ENCODE assay signal across 14 cellular contexts in the genomic region with DNA sequence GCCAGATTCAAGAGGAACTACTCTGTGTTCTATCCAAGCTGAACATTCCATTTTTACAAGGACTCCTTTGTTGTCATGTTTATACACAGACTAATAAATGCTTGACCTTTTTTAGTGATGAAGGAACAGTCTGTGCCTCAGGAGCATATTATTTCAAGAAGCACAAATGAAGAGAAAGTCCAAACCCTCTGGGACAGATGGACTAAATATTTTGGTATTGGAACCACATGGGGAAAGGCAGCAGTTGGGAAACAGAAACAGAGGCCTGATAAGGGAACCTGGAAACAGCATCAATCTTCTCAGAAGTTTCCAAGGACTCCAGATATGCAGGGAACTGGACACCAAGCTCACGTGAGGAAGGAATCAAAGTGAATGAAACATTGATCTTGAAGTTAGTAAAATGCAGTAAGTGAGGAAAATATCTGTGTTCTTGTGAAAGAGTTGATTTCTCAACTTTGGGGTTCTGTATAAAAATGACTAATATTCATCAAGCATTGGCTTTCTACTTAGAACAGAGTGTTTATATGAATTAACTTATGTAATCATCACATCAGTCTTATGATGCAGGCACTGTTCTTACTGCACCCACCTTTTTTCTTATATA.
A peak's percentile ranks its signal among the peaks of the same experiment; 100 is the strongest.
DNase-seq lines count a peak whose midpoint lies in the region; ATAC-seq, FAIRE-seq and TF ChIP-seq lines count a peak whose summit lies in the region.
"Had no signal": no experiment of that assay in that cellular context is flagged by ENCODE, and none has a peak within 500 bp of the region (broad histone marks: within the 10 kb centered on the region; RNA-seq: fewer than 3 reads in every experiment).

No MANE protein-coding gene starts in this region.

- H3K4me1 Mint-ChIP-seq in nephron (peaks cover 22% of the 10 kb centered on the region), nephron progenitor cell (peaks cover 19% of the 10 kb centered on the region)
- H3K4me1 Mint-ChIP-seq: stimulated activated effector memory CD8-positive, alpha-beta T cell treated with anti-CD3 and anti-CD28 coated beads, Interleukin-12 subunit alpha, Interleukin-12 subunit beta, amount 100 ng/mL, for 72 hours had no signal

- POLR2A ChIA-PET in HepG2 (lab: Yijun Ruan, JAX) = no interaction called here

- H3K36me3 ChIP-seq in liver (ENCODE audit: control insufficient read depth in 4 of 4, insufficient read depth in 3 of 4, low read depth in 1 of 4, low read length in 3 of 4) = no peaks in the 10 kb centered on the region
- no peaks in the 10 kb centered on the region for H3K36me3 ChIP-seq in HepG2 (replicated peaks in 1 of 2; ENCODE audit: control insufficient read depth in 1 of 2, insufficient read depth in 2 of 2, low read length in 2 of 2)

- H3K4me3 Mint-ChIP-seq in nephron (no peak overlapping the region), nephron progenitor cell (no peak overlapping the region)
- H3K4me3 Mint-ChIP-seq: activated naive CD8-positive, alpha-beta T cell treated with anti-CD3 and anti-CD28 coated beads, Interleukin-2, amount 10 ng/mL, durations not matched to agents 7 days and 5 days; stimulated activated effector memory CD8-positive, alpha-beta T cell treated with anti-CD3 and anti-CD28 coated beads, Interleukin-12 subunit alpha, Interleukin-12 subunit beta, amount 100 ng/mL, for 72 hours had no signal

- H2AFZ ChIP-seq in HepG2 (ENCODE audit: low read length) = no peak overlapping the region

- no peaks in the 10 kb centered on the region for H3K27me3 Mint-ChIP-seq in nephron (ENCODE audit: low read depth)
- H3K27me3 Mint-ChIP-seq in nephron progenitor cell (ENCODE audit: low read depth, poor library complexity) = peaks cover 5% of the 10 kb centered on the region

- in situ Hi-C loops in HepG2 (cut with HindIII; ENCODE audit: extremely low pct_ligation_motif_present, low pct_unique_long_range_greater_than_20kb) = no loop called here

- BruUV-seq in HepG2 (replicated peaks; lab: Mats Ljungman, UMichigan) = no TSS peak

- WGBS in liver = 57% methylated on average over 1 of the region's 1 CpG
- 48% methylated on average over 1 of the region's 1 CpG for WGBS in HepG2 (ENCODE audit: low lambda C conversion rate)

- H3K79me2 ChIP-seq in HepG2 (ENCODE audit: insufficient read depth, low read length) = no peaks in the 10 kb centered on the region

- ATAC-seq in HepG2 (no peak), HG02870 (IDR thresholded peaks at IDR 0.05; ENCODE audit: unreplicated experiment) (no peak)
- ATAC-seq: stimulated activated effector memory CD8-positive, alpha-beta T cell treated with anti-CD3 and anti-CD28 coated beads, Interleukin-12 subunit alpha, Interleukin-12 subunit beta, amount 100 ng/mL, for 72 hours had no signal

- intact Hi-C loops in HepG2 (cut with micrococcal nuclease; ENCODE audit: unreplicated experiment) = no loop called here

- H3K9me3 Mint-ChIP-seq in nephron (no peaks in the 10 kb centered on the region), nephron progenitor cell (no peaks in the 10 kb centered on the region)
- H3K9me3 Mint-ChIP-seq: activated naive CD8-positive, alpha-beta T cell treated with anti-CD3 and anti-CD28 coated beads, Interleukin-2, amount 10 ng/mL, durations not matched to agents 7 days and 5 days; stimulated activated effector memory CD8-positive, alpha-beta T cell treated with anti-CD3 and anti-CD28 coated beads, Interleukin-12 subunit alpha, Interleukin-12 subunit beta, amount 100 ng/mL, for 72 hours had no signal

- H3K9me3 ChIP-seq in liver (ENCODE audit: control insufficient read depth in 4 of 4, low read length in 3 of 4) (no peaks in the 10 kb centered on the region), HepG2 (ENCODE audit: low read length) (no peaks in the 10 kb centered on the region)
- H3K9me3 ChIP-seq: SK-N-SH had no signal

- CTCF ChIA-PET in HepG2 (lab: Yijun Ruan, JAX; ENCODE audit: low intra/inter-chr PET ratio, low total read pairs) = no interaction called here

- no peak for FAIRE-seq in HepG2 (lab: Jason Lieb, UNC)

- no peak overlapping the region for H3K4me2 ChIP-seq in HepG2 (ENCODE audit: low read depth, low read length)
- H3K4me2 ChIP-seq: SK-N-SH had no signal

- no peaks in the 10 kb centered on the region for H3K4me1 ChIP-seq in liver (ENCODE audit: control insufficient read depth in 4 of 4, insufficient read depth in 4 of 4, low read length in 3 of 4)
- peaks cover 8% of the 10 kb centered on the region; the same call in 1 of the 2 replicates for H3K4me1 ChIP-seq in HepG2 (ENCODE audit: insufficient read depth, low read length)

- TF ChIP-seq RAD21 in liver (IDR thresholded peaks at IDR 0.05) = peak; percentile 15 to 46
- TF ChIP-seq RAD21 in HepG2 (CRISPR knock-in tag; IDR thresholded peaks at IDR 0.05) = no peak

- H3K4me3 ChIP-seq in liver (ENCODE audit: low read depth in 1 of 3, low read length in 3 of 3) (no peak overlapping the region), HepG2 (replicated peaks in 1 of 3; ENCODE audit: insufficient read depth in 1 of 3, low read depth in 2 of 3, low read length in 3 of 3) (no peak overlapping the region), fibroblast of villous mesenchyme (ENCODE audit: low read depth, low read length) (no peak overlapping the region)

- H3K9ac ChIP-seq in liver (ENCODE audit: low read depth in 1 of 2, low read length in 2 of 2) (no peak overlapping the region), HepG2 (ENCODE audit: insufficient read depth, low read depth, low read length) (no peak overlapping the region)
- H3K9ac ChIP-seq: SK-N-SH had no signal

- no peaks in the 10 kb centered on the region for H4K20me1 ChIP-seq in HepG2 (ENCODE audit: insufficient read depth, low read length)

- H3K27ac ChIP-seq in liver (ENCODE audit: low read depth in 1 of 2, low read length in 2 of 2) = no peak overlapping the region
- H3K27ac ChIP-seq in HepG2 (ENCODE audit: extremely low read length, insufficient read depth, low read length) = no peak overlapping the region

- peak overlapping the region in 2 of 3 experiments; percentile 1 to 39 for H3K27ac Mint-ChIP-seq in nephron
- H3K27ac Mint-ChIP-seq in nephron progenitor cell = no peak overlapping the region
- H3K27ac Mint-ChIP-seq: activated naive CD8-positive, alpha-beta T cell treated with anti-CD3 and anti-CD28 coated beads, Interleukin-2, amount 10 ng/mL, durations not matched to agents 7 days and 5 days; stimulated activated effector memory CD8-positive, alpha-beta T cell treated with anti-CD3 and anti-CD28 coated beads, Interleukin-12 subunit alpha, Interleukin-12 subunit beta, amount 100 ng/mL, for 72 hours had no signal

- H3K27me3 ChIP-seq in liver (ENCODE audit: control insufficient read depth in 4 of 4, insufficient read depth in 4 of 4, low read length in 3 of 4) (peaks cover 0 to 2% (median 0%) of the 10 kb centered on the region in 4 donors), HepG2 (ENCODE audit: control insufficient read depth in 1 of 2, insufficient read depth in 2 of 2, low read length in 2 of 2) (no peaks in the 10 kb centered on the region)

- no peak for TF ChIP-seq CTCF in liver (IDR thresholded peaks at IDR 0.05; ENCODE audit: low read depth, low read length, missing input control)
- no peak for TF ChIP-seq CTCF in HepG2 (CRISPR knock-in tag; IDR thresholded peaks at IDR 0.05)
- TF ChIP-seq CTCF in fibroblast of villous mesenchyme (IDR thresholded peaks at IDR 0.05; ENCODE audit: insufficient read depth, low read depth, low read length) = no peak
- TF ChIP-seq CTCF in nephron (IDR thresholded peaks at IDR 0.05; ENCODE audit: unreplicated experiment in 3 of 3) = no peak
- no peak for TF ChIP-seq CTCF in nephron progenitor cell (IDR thresholded peaks at IDR 0.05)

- no peaks in the 10 kb centered on the region for H3K36me3 Mint-ChIP-seq in nephron (ENCODE audit: low read depth)
- no peaks in the 10 kb centered on the region for H3K36me3 Mint-ChIP-seq in nephron progenitor cell (ENCODE audit: low read depth)
- H3K36me3 Mint-ChIP-seq: activated naive CD8-positive, alpha-beta T cell treated with anti-CD3 and anti-CD28 coated beads, Interleukin-2, amount 10 ng/mL, durations not matched to agents 7 days and 5 days; stimulated activated effector memory CD8-positive, alpha-beta T cell treated with anti-CD3 and anti-CD28 coated beads, Interleukin-12 subunit alpha, Interleukin-12 subunit beta, amount 100 ng/mL, for 72 hours had no signal

- DNase-seq in HepG2 (ENCODE audit: low spot score) (no peak), fibroblast of villous mesenchyme (ENCODE audit: low read depth) (peak; percentile 97), NCI-H526 (lab: John Stamatoyannopoulos, UW) (no peak), nephron progenitor cell (no peak), iPS-NIHi11 (ENCODE audit: low spot score) (no peak)
- DNase-seq: activated CD4-positive, alpha-beta T cell treated with anti-CD3 and anti-CD28 coated beads, Interleukin-2, amount 50 U/mL, for 1 hour; activated naive CD8-positive, alpha-beta T cell treated with anti-CD3 and anti-CD28 coated beads, Interleukin-2, amount 10 ng/mL, durations not matched to agents 7 days and 5 days; GDM1; NCI-H510A treated with DMSO at 0.1 percent for 48 hours; SK-N-SH had no signal

- no peak for TF ChIP-seq EP300 in HepG2 (IDR thresholded peaks at IDR 0.05; ENCODE audit: low read depth in 2 of 2, low read length in 2 of 2)
- no peak for TF ChIP-seq EP300 in HepG2 (CRISPR knock-in tag; IDR thresholded peaks at IDR 0.05; ENCODE audit: borderline replicate concordance)

- no peak for TF ChIP-seq POLR2A in HepG2 (IDR thresholded peaks at IDR 0.05; ENCODE audit: insufficient read depth in 1 of 2, low read depth in 2 of 2, low read length in 2 of 2)

TF ChIP-seq in liver, 16 proteins besides CTCF, POLR2A, EP300 and RAD21:
- TF ChIP-seq YY1 (IDR thresholded peaks at IDR 0.05) (no peak), SP1 (IDR thresholded peaks at IDR 0.05) (peak; percentile 74), RXRA (IDR thresholded peaks at IDR 0.05) (peak; percentile 12 to 37), FOXA2 (IDR thresholded peaks at IDR 0.05) (no peak), GABPA (IDR thresholded peaks at IDR 0.05 in 1 of 2, conservative IDR thresholded peaks at IDR 0.05 in 1 of 2) (no peak), NR2F2 (IDR thresholded peaks at IDR 0.05) (peak; percentile 94)
- TF ChIP-seq, protein P1, sequence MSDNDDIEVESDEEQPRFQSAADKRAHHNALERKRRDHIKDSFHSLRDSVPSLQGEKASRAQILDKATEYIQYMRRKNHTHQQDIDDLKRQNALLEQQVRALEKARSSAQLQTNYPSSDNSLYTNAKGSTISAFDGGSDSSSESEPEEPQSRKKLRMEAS (IDR thresholded peaks at IDR 0.05) = no peak

TF ChIP-seq in HepG2, 621 proteins besides CTCF, POLR2A, EP300 and RAD21 (continues in another document):
- TF ChIP-seq ETV6 (CRISPR knock-in tag; conservative IDR thresholded peaks at IDR 0.05) = no peak
- TF ChIP-seq, protein P2, sequence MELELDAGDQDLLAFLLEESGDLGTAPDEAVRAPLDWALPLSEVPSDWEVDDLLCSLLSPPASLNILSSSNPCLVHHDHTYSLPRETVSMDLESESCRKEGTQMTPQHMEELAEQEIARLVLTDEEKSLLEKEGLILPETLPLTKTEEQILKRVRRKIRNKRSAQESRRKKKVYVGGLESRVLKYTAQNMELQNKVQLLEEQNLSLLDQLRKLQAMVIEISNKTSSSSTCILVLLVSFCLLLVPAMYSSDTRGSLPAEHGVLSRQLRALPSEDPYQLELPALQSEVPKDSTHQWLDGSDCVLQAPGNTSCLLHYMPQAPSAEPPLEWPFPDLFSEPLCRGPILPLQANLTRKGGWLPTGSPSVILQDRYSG (CRISPR knock-in tag; IDR thresholded peaks at IDR 0.05) = no peak
- no peak for TF ChIP-seq NFKB2 (CRISPR knock-in tag; IDR thresholded peaks at IDR 0.05; ENCODE audit: borderline replicate concordance)
